In genomic region chr4:76199664-76200211, GRCh38 we compare ENCODE assay signal across 8 cellular contexts. TPM values are rescaled to one million over a fixed set of nuclear protein-coding genes. Genes with fewer than 3 reads are reported as not detected.
DNase-seq lines count a peak whose midpoint lies in the region; ATAC-seq and TF ChIP-seq lines count a peak whose summit lies in the region.

No MANE protein-coding gene starts in this region.

- H3K4me3 Mint-ChIP-seq in activated naive CD8-positive, alpha-beta T cell treated with anti-CD3 and anti-CD28 coated beads for 36 hours: peak overlapping the region; percentile 30

- H3K27me3 ChIP-seq in stomach smooth muscle (ENCODE audit: control insufficient read depth in 1 of 2, insufficient read depth in 2 of 2, low read length in 2 of 2): no peaks in the 10 kb centered on the region

- H3K36me3 Mint-ChIP-seq in activated naive CD8-positive, alpha-beta T cell treated with anti-CD3 and anti-CD28 coated beads for 36 hours: no peaks in the 10 kb centered on the region

- H3K27ac Mint-ChIP-seq in activated naive CD8-positive, alpha-beta T cell treated with anti-CD3 and anti-CD28 coated beads for 36 hours: peak overlapping the region; percentile 80

- H3K36me3 ChIP-seq in stomach smooth muscle (ENCODE audit: control insufficient read depth in 2 of 2, insufficient read depth in 2 of 2, low read length in 2 of 2): peaks cover 0 to 9% of the 10 kb centered on the region in 2 donors

- no peaks in the 10 kb centered on the region for H3K27me3 Mint-ChIP-seq in activated naive CD8-positive, alpha-beta T cell treated with anti-CD3 and anti-CD28 coated beads for 36 hours

- peak overlapping the region; percentile 42 for H3K27ac ChIP-seq in stomach smooth muscle (ENCODE audit: low read length)

- H3K9me3 Mint-ChIP-seq in activated naive CD8-positive, alpha-beta T cell treated with anti-CD3 and anti-CD28 coated beads for 36 hours: no peaks in the 10 kb centered on the region

- peak; percentile 26 for TF ChIP-seq CTCF in GM10248 (IDR thresholded peaks at IDR 0.05; ENCODE audit: control extremely low read depth, extremely low read depth, low read depth, missing control alignments)

- H3K4me3 ChIP-seq in stomach smooth muscle (ENCODE audit: low read length in 2 of 2): peak overlapping the region in 1 of 2 donors; percentile 16

- POLR2A ChIA-PET in GM10248 (lab: Yijun Ruan, JAX): no interaction called here

- DNase-seq in GM10248 (ENCODE audit: extremely low spot score) (peak; percentile 60), iris pigment epithelial cell (ENCODE audit: low read depth) (peak; percentile 47), NCI-H1694 treated with DMSO at 0.1 percent for 48 hours (lab: John Stamatoyannopoulos, UW) (no peak), NCI-H345 (lab: John Stamatoyannopoulos, UW) (no peak)
- peak; percentile 23 for DNase-seq in activated naive CD8-positive, alpha-beta T cell treated with anti-CD3 and anti-CD28 coated beads for 36 hours

- H3K4me1 ChIP-seq in stomach smooth muscle (ENCODE audit: control insufficient read depth, insufficient read depth, low read length): peaks cover 51% of the 10 kb centered on the region

- H3K9ac ChIP-seq in stomach smooth muscle (ENCODE audit: low read length in 2 of 2): no peak overlapping the region

- peaks cover 37% of the 10 kb centered on the region for H3K4me1 Mint-ChIP-seq in activated naive CD8-positive, alpha-beta T cell treated with anti-CD3 and anti-CD28 coated beads for 36 hours

- CTCF ChIA-PET in GM10248 (lab: Yijun Ruan, JAX): interaction anchor here (0.8 to 4.9 kb wide), 10 partner anchors 9 to 305 kb away, joined by 3 to 40 read pairs (median 4); no protein-coding TSS in a partner anchor

- ATAC-seq in GM19468 (IDR thresholded peaks at IDR 0.05; ENCODE audit: extremely low read depth, unreplicated experiment): peak; percentile 90
- ATAC-seq in HG03521 (IDR thresholded peaks at IDR 0.05; ENCODE audit: unreplicated experiment): peak; percentile 89

- H3K9me3 ChIP-seq in stomach smooth muscle (ENCODE audit: control insufficient read depth in 2 of 2, low read length in 2 of 2): no peaks in the 10 kb centered on the region

RNA-seq across cellular contexts. Expression of gene SCARB2, which starts 13.9 kb away (rescaled TPM):
- total RNA-seq in activated naive CD8-positive, alpha-beta T cell treated with anti-CD3 and anti-CD28 coated beads for 36 hours: 1 to 10 TPM; 2.9 to 4.3 TPM

RNA-seq across cellular contexts. Expression of gene NUP54, which starts 51.5 kb away (rescaled TPM):
- 10 to 100 TPM; 72.1 to 76.2 TPM for total RNA-seq in activated naive CD8-positive, alpha-beta T cell treated with anti-CD3 and anti-CD28 coated beads for 36 hours

RNA-seq across cellular contexts. Expression of gene FAM47E, which starts 51.8 kb away (rescaled TPM):
- total RNA-seq in activated naive CD8-positive, alpha-beta T cell treated with anti-CD3 and anti-CD28 coated beads for 36 hours: not detected

Comparison
In these comparisons a context has a peak if more than half of its experiments do, and no peak if none do; other contexts are left out.
1. DNase-seq: peak in GM10248 (single experiment), activated naive CD8-positive, alpha-beta T cell treated with anti-CD3 and anti-CD28 coated beads for 36 hours (single experiment) and iris pigment epithelial cell (single experiment); none in NCI-H1694 treated with DMSO at 0.1 percent for 48 hours (single experiment) and NCI-H345 (single experiment).